20 cellular contexts compared by ENCODE assay signal in the genomic region with DNA sequence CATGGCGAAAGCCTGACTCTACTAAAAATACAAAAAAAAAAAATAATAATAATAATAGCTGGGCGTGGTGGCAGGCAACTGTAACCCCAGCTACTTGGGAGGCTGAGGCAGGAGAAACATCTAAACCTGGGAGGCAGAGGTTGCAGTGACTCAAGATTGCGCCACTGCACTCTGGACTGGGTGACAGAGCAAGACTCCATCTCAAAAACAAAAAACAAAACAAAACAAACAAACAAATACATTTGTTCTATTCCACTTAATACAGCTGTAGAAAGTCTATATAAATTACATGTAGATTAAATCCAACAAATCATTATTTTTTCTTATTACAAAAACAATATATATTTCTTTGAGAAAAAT. TPM values are rescaled to one million over a fixed set of nuclear protein-coding genes. Genes with fewer than 3 reads are reported as not detected.
DNase-seq lines count a peak whose midpoint lies in the region; ATAC-seq, FAIRE-seq and TF ChIP-seq lines count a peak whose summit lies in the region.
"Had no signal": no experiment of that assay in that cellular context is flagged by ENCODE, and none has a peak within 500 bp of the region (broad histone marks: within the 10 kb centered on the region; RNA-seq: fewer than 3 reads in every experiment).

No MANE protein-coding gene starts in this region.

- H3K79me2 ChIP-seq in KMS-11 (ENCODE audit: insufficient read depth, low read depth): no peaks in the 10 kb centered on the region; the same call in 1 of the 2 replicates
- H3K79me2 ChIP-seq in GM12878 (ENCODE audit: control insufficient read depth, insufficient read depth, low read length): peaks cover 2% of the 10 kb centered on the region

- intact Hi-C loops in GM12878 (cut with micrococcal nuclease; ENCODE audit: unreplicated experiment) (loop anchor here (5.0 kb wide), 1 partner anchor 99 kb away; no protein-coding TSS in a partner anchor), esophagus squamous epithelium (cut with DNase I) (no loop called here)

- H3K4me3 ChIP-seq in BLaER1 treated with 17β-estradiol and CSF1 and Interleukin-3, amounts not matched to agents 10 nM and 100 nM: no peak overlapping the region
- H3K4me3 ChIP-seq in KMS-11 (IDR thresholded peaks at IDR 0.05; ENCODE audit: insufficient read depth, low read depth, low read length) (no peak overlapping the region), GM12878 (no peak overlapping the region), esophagus squamous epithelium (no peak overlapping the region)

- peak overlapping the region; percentile 66 to 87 (median 75); a peak in 21 of 22 replicates for H3K4me2 ChIP-seq in BLaER1 treated with 17β-estradiol and CSF1 and Interleukin-3, amounts not matched to agents 10 nM and 100 nM
- peak overlapping the region; percentile 94; the same call in 1 of the 2 replicates for H3K4me2 ChIP-seq in KMS-11
- no peak overlapping the region for H3K4me2 ChIP-seq in GM12878 (ENCODE audit: control insufficient read depth, insufficient read depth)

- H3K27me3 ChIP-seq in BLaER1 treated with 17β-estradiol and CSF1 and Interleukin-3, amounts not matched to agents 10 nM and 100 nM: no peaks in the 10 kb centered on the region
- H3K27me3 ChIP-seq in KMS-11 (ENCODE audit: insufficient read depth, low read depth): no peaks in the 10 kb centered on the region
- H3K27me3 ChIP-seq in GM12878 (replicated peaks in 1 of 2; ENCODE audit: control insufficient read depth in 2 of 2, insufficient read depth in 2 of 2, low read length in 1 of 2): no peaks in the 10 kb centered on the region
- H3K27me3 ChIP-seq in esophagus squamous epithelium: no peaks in the 10 kb centered on the region

- H2AFZ ChIP-seq in KMS-11 (ENCODE audit: low read depth): no peak overlapping the region
- no peak overlapping the region for H2AFZ ChIP-seq in GM12878 (ENCODE audit: control insufficient read depth, low read depth, low read length)

- H3K9me3 ChIP-seq in BLaER1 treated with 17β-estradiol and CSF1 and Interleukin-3, amounts not matched to agents 10 nM and 100 nM (replicated peaks in 1 of 11): no peaks in the 10 kb centered on the region
- no peaks in the 10 kb centered on the region for H3K9me3 ChIP-seq in GM12878 (replicated peaks; ENCODE audit: control insufficient read depth, insufficient read depth, low read length)
- H3K9me3 ChIP-seq in esophagus squamous epithelium: no peaks in the 10 kb centered on the region
- H3K9me3 ChIP-seq: Caco-2 had no signal

- POLR2A ChIA-PET in GM12878 (lab: Charles Lee): interaction anchor here (0.6 to 1.2 kb wide), 2 partner anchors 18 to 149 kb away, joined by 3 to 5 read pairs; no protein-coding TSS in a partner anchor

- RAD21 ChIA-PET in GM12878 (lab: Charles Lee; ENCODE audit: unreplicated experiment): interaction anchor here (1.1 to 1.3 kb wide), 3 partner anchors 18 to 458 kb away, joined by 3 to 4 read pairs (median 3); no protein-coding TSS in a partner anchor

- H3K4me1 ChIP-seq in BLaER1 treated with 17β-estradiol and CSF1 and Interleukin-3, amounts not matched to agents 10 nM and 100 nM: peaks cover 28 to 63% (median 47%) of the 10 kb centered on the region in 10 experiments
- H3K4me1 ChIP-seq in KMS-11 (ENCODE audit: low read depth, poor library complexity, severe bottlenecking) (peaks cover 30% of the 10 kb centered on the region), GM12878 (ENCODE audit: control insufficient read depth, insufficient read depth, low read length) (peaks cover 7% of the 10 kb centered on the region), esophagus squamous epithelium (peaks cover 0 to 32% (median 0%) of the 10 kb centered on the region in 3 donors)
- H3K4me1 ChIP-seq: Caco-2 had no signal

- H3K9ac ChIP-seq in BLaER1 treated with 17β-estradiol and CSF1 and Interleukin-3, amounts not matched to agents 10 nM and 100 nM: 0 out of 22 replicates have a peak overlapping the region, but pooled peaks of 2 of the 11 experiments have one; percentile 52 to 63
- H3K9ac ChIP-seq in KMS-11 (no peak overlapping the region), GM12878 (ENCODE audit: control insufficient read depth, insufficient read depth, low read length) (no peak overlapping the region)

- in situ Hi-C loops in GM12878 (cut with MboI): no loop called here

- FAIRE-seq in GM12878 (lab: Jason Lieb, UNC): peak; percentile 57
- FAIRE-seq: H1 had no signal

- TF ChIP-seq EP300 in GM12878 (IDR thresholded peaks at IDR 0.05; ENCODE audit: borderline replicate concordance in 1 of 2, control insufficient read depth in 1 of 2, low read depth in 2 of 2, low read length in 2 of 2): no peak

- no peak for DNase-seq in GM12878 (ENCODE audit: low read depth, low spot score)
- no peak for DNase-seq in esophagus squamous epithelium (lab: John Stamatoyannopoulos, UW)
- no peak for DNase-seq in activated CD8-positive, alpha-beta memory T cell treated with anti-CD3 and anti-CD28 coated beads for 24 hours
- no peak for DNase-seq in NCI-H146 (lab: John Stamatoyannopoulos, UW)
- DNase-seq in epidermal melanocyte (ENCODE audit: insufficient read length, low spot score): no peak
- DNase-seq: AML-193, Caco-2, IMR-90, NCI-H1105 treated with DMSO at 0.1 percent for 48 hours, NCI-H187 treated with DMSO at 0.1 percent for 48 hours, NCI-H2227 treated with DMSO at 0.1 percent for 48 hours, NCI-H524, NCI-H82, Right ventricle myocardium superior, SW 1271 had no signal

- BruUV-seq in GM12878 (replicated peaks; lab: Mats Ljungman, UMichigan): no TSS peak

- no peak for TF ChIP-seq POLR2A in GM12878 (IDR thresholded peaks at IDR 0.05; ENCODE audit: low read depth, low read length)
- TF ChIP-seq POLR2A in esophagus squamous epithelium (IDR thresholded peaks at IDR 0.05): no peak

- 79% methylated on average over 3 of the region's 3 CpGs for WGBS in GM12878 (ENCODE audit: insufficient coverage, insufficient replicate concordance, low lambda C conversion rate, missing lambda C conversion rate)
- 93 to 100% methylated on average over 3 of the region's 3 CpGs for WGBS in esophagus squamous epithelium, 2 donors

- SMC1A ChIA-PET in GM12878 (lab: Charles Lee; ENCODE audit: uncharacterized antibody, unreplicated experiment): interaction anchor here (0.6 to 1.9 kb wide), 11 partner anchors 10 to 184 kb away, joined by 3 to 7 read pairs (median 3); no protein-coding TSS in a partner anchor

- TF ChIP-seq RAD21 in GM12878 (IDR thresholded peaks at IDR 0.05; ENCODE audit: insufficient read depth, low read depth, low read length): no peak

- CTCF ChIA-PET in GM12878 (lab: Yijun Ruan, JAX): interaction anchor here (0.7 to 1.6 kb wide), 3 partner anchors 18 to 184 kb away, joined by 3 to 5 read pairs (median 5); no protein-coding TSS in a partner anchor

- peaks cover 0 to 7% (median 0%) of the 10 kb centered on the region in 11 experiments; a peak in 2 of 22 replicates for H4K20me1 ChIP-seq in BLaER1 treated with 17β-estradiol and CSF1 and Interleukin-3, amounts not matched to agents 10 nM and 100 nM
- 0 out of 2 replicates have a peak, but pooled peaks cover 3% of the 10 kb centered on the region for H4K20me1 ChIP-seq in KMS-11 (ENCODE audit: insufficient read depth)
- no peaks in the 10 kb centered on the region for H4K20me1 ChIP-seq in GM12878 (ENCODE audit: control insufficient read depth, insufficient read depth)

- ATAC-seq in GM12878 (no peak), GM19035 (IDR thresholded peaks at IDR 0.05; ENCODE audit: unreplicated experiment) (no peak)

- H3K27ac ChIP-seq in BLaER1 treated with 17β-estradiol and CSF1 and Interleukin-3, amounts not matched to agents 10 nM and 100 nM: peak overlapping the region in 9 of 11 experiments; percentile 3 to 65 (median 49); a peak in 10 of 22 replicates
- H3K27ac ChIP-seq in KMS-11 (0 out of 2 replicates have a peak overlapping the region, but pooled peaks have one; percentile 17), GM12878 (ENCODE audit: control insufficient read depth, insufficient read depth) (no peak overlapping the region), esophagus squamous epithelium (peak overlapping the region in 3 of 4 donors; percentile 48 to 84 (median 74))
- H3K27ac ChIP-seq: HL-60 had no signal

- no peak for TF ChIP-seq CTCF in KMS-11 (conservative IDR thresholded peaks at IDR 0.05; ENCODE audit: low read depth, low read length)
- no peak for TF ChIP-seq CTCF in GM12878 (IDR thresholded peaks at IDR 0.05 in 2 of 3, conservative IDR thresholded peaks at IDR 0.05 in 1 of 3; ENCODE audit: control insufficient read depth in 2 of 3, extremely low read depth in 1 of 3, insufficient read depth in 1 of 3, low read depth in 3 of 3, low read length in 3 of 3)
- no peak for TF ChIP-seq CTCF in esophagus squamous epithelium (IDR thresholded peaks at IDR 0.05)

- peaks cover 0 to 25% (median 7%) of the 10 kb centered on the region in 11 experiments; a peak in 9 of 22 replicates for H3K36me3 ChIP-seq in BLaER1 treated with 17β-estradiol and CSF1 and Interleukin-3, amounts not matched to agents 10 nM and 100 nM
- H3K36me3 ChIP-seq in KMS-11 (ENCODE audit: insufficient read depth) (no peaks in the 10 kb centered on the region), GM12878 (ENCODE audit: control insufficient read depth in 2 of 2, insufficient read depth in 2 of 2, low read length in 1 of 2) (no peaks in the 10 kb centered on the region; a peak in 3 of 4 replicates), esophagus squamous epithelium (no peaks in the 10 kb centered on the region)

TF ChIP-seq in GM12878, 131 proteins besides CTCF, POLR2A, EP300 and RAD21 (continues in another document):
- TF ChIP-seq STAT3 (IDR thresholded peaks at IDR 0.05; ENCODE audit: low read depth, low read length) (no peak), CBX3 (IDR thresholded peaks at IDR 0.05; ENCODE audit: borderline replicate concordance, low read depth) (no peak)

RNA-seq across cellular contexts. Expression of gene PHACTR4, which starts 48.7 kb away (rescaled TPM):
- 25.2 and 26.3 TPM in 2 replicates for total RNA-seq in GM12878 (2013; cell fraction: nucleolus; rRNA removed)
- total RNA-seq in GM12878 (2014; rRNA removed): 10.1 and 10.4 TPM in 2 replicates
- 12.4 and 13.1 TPM in 2 replicates for total RNA-seq in GM12878 (2014; rRNA removed; fragmentation: Illumina TruSeq; extraction: Trizol)
- 25.4 and 28.7 TPM in 2 replicates for total RNA-seq in GM12878 (2021)
- 9.2 TPM for polyA plus RNA-seq in GM12878 (2011; ENCODE audit: low read depth)
- 9.1 and 10.4 TPM in 2 replicates for polyA plus RNA-seq in GM12878 (2011; rRNA removed)
- polyA plus RNA-seq in GM12878 (2011; cell fraction: cytosol; rRNA removed): 9.5 and 16.4 TPM in 2 replicates
- polyA plus RNA-seq in GM12878 (2011; cell fraction: nucleus; rRNA removed): 5.5 and 9.3 TPM in 2 replicates
- 11.5 and 13.2 TPM in 2 replicates for polyA plus RNA-seq in GM12878 (2012)
- 34.2 and 37.7 TPM in 2 replicates for polyA plus RNA-seq in GM12878 (2014; fragmentation: Illumina TruSeq; extraction: Trizol)
- polyA plus RNA-seq in GM12878 (2014; fragmentation: Nextera tagmentation; extraction: Ambion mirVana): 1 to 10 TPM; 8.9 to 9.3 TPM
- 12.5 and 12.9 TPM in 2 replicates for polyA plus RNA-seq in GM12878 (2014; rRNA removed)
- 10 to 100 TPM; 16.9 to 19.0 TPM for polyA plus RNA-seq in GM12878 (2016; fragmentation: Nextera tagmentation; extraction: Ambion mirVana)
- polyA minus RNA-seq in GM12878 (2011; rRNA and poly(A)+ RNA removed): 10.5 and 13.9 TPM in 2 replicates
- polyA minus RNA-seq in GM12878 (2011; cell fraction: cytosol; rRNA and poly(A)+ RNA removed): 6.4 and 7.0 TPM in 2 replicates
- polyA minus RNA-seq in GM12878 (2011; cell fraction: nucleus; rRNA and poly(A)+ RNA removed): 3.9 and 5.2 TPM in 2 replicates
- 10 to 100 TPM; 33.4 to 41.0 (median 36.3) TPM for total RNA-seq in esophagus squamous epithelium
